Comparison of ENCODE assay signal across 11 cellular contexts in genomic region chr11:31804439-31805036, GRCh38. TPM values are rescaled to one million over a fixed set of nuclear protein-coding genes. Genes with fewer than 3 reads are reported as not detected.
DNase-seq lines count a peak whose midpoint lies in the region; ATAC-seq, FAIRE-seq and TF ChIP-seq lines count a peak whose summit lies in the region.
"Had no signal": no experiment of that assay in that cellular context is flagged by ENCODE, and none has a peak within 500 bp of the region (broad histone marks: within the 10 kb centered on the region; RNA-seq: fewer than 3 reads in every experiment).

No MANE protein-coding gene starts in this region.

- H3K4me2 ChIP-seq in keratinocyte (ENCODE audit: control insufficient read depth, extremely low read depth, insufficient read depth, low read depth, low read length) = peak overlapping the region; percentile 41

- H3K9me3 ChIP-seq in right atrium auricular region (no peaks in the 10 kb centered on the region), keratinocyte (ENCODE audit: control insufficient read depth, low read depth, low read length) (no peaks in the 10 kb centered on the region)
- H3K9me3 ChIP-seq in effector memory CD4-positive, alpha-beta T cell (ENCODE audit: control insufficient read depth, low read length) = no peaks in the 10 kb centered on the region
- H3K9me3 ChIP-seq: tibial nerve had no signal

- H3K36me3 Mint-ChIP-seq in activated T-cell treated with anti-CD3 and anti-CD28 coated beads, Interleukin-2, amount 50 U/mL, for 72 hours (ENCODE audit: insufficient read depth in 2 of 2) = peaks cover 8 to 11% of the 10 kb centered on the region in 2 donors

- H3K27ac Mint-ChIP-seq in activated T-cell treated with anti-CD3 and anti-CD28 coated beads, Interleukin-2, amount 50 U/mL, for 72 hours = peak overlapping the region; percentile 12

- intact Hi-C loops in left ventricle myocardium superior (cut with micrococcal nuclease) = no loop called here

- H3K27me3 Mint-ChIP-seq in activated T-cell treated with anti-CD3 and anti-CD28 coated beads, Interleukin-2, amount 50 U/mL, for 72 hours (ENCODE audit: low read depth) = peaks cover 87% of the 10 kb centered on the region

- H3K4me1 ChIP-seq in right atrium auricular region = peaks cover 0 to 28% of the 10 kb centered on the region in 2 donors
- H3K4me1 ChIP-seq in keratinocyte (ENCODE audit: control insufficient read depth, extremely low read depth, insufficient read depth, low read length) = no peaks in the 10 kb centered on the region
- H3K4me1 ChIP-seq in effector memory CD4-positive, alpha-beta T cell (ENCODE audit: control insufficient read depth, insufficient read depth, low read length, poor library complexity, severe bottlenecking) = peaks cover 27% of the 10 kb centered on the region

- peaks cover 3% of the 10 kb centered on the region for H4K20me1 ChIP-seq in keratinocyte (ENCODE audit: control insufficient read depth, extremely low read depth, insufficient read depth, low read length)

- H3K9ac ChIP-seq in keratinocyte (ENCODE audit: control insufficient read depth, extremely low read depth, insufficient read depth, low read length) = no peak overlapping the region

- peak; percentile 54 for DNase-seq in right atrium auricular region (ENCODE audit: low spot score)
- DNase-seq in left ventricle myocardium superior = no peak
- DNase-seq in activated T-cell treated with anti-CD3 and anti-CD28 coated beads, Interleukin-2, amount 50 U/mL, for 72 hours = peak in 1 of 2 donors; percentile 6
- DNase-seq in keratinocyte (ENCODE audit: low read depth, low spot score) = no peak
- no peak for DNase-seq in effector memory CD4-positive, alpha-beta T cell
- DNase-seq in SW 1271 (lab: John Stamatoyannopoulos, UW) = no peak
- DNase-seq: NCI-H524 treated with DMSO at 0.1 percent for 48 hours had no signal

- peaks cover 0 to 1% of the 10 kb centered on the region in 2 donors for H3K9me3 Mint-ChIP-seq in activated T-cell treated with anti-CD3 and anti-CD28 coated beads, Interleukin-2, amount 50 U/mL, for 72 hours

- peaks cover 61% of the 10 kb centered on the region for H3K4me1 Mint-ChIP-seq in activated T-cell treated with anti-CD3 and anti-CD28 coated beads, Interleukin-2, amount 50 U/mL, for 72 hours (ENCODE audit: low read depth)

- H3K4me3 ChIP-seq in right atrium auricular region (no peak overlapping the region), keratinocyte (ENCODE audit: control insufficient read depth in 2 of 3, extremely low read depth in 1 of 3, insufficient read depth in 2 of 3, low read depth in 1 of 3, low read length in 3 of 3) (peak overlapping the region in 1 of 3 experiments; percentile 41)
- no peak overlapping the region for H3K4me3 ChIP-seq in effector memory CD4-positive, alpha-beta T cell (ENCODE audit: insufficient read depth, low read depth, low read length, poor library complexity, severe bottlenecking)

- FAIRE-seq in keratinocyte (lab: Jason Lieb, UNC) = no peak
- FAIRE-seq: bronchial epithelial cell had no signal

- no peaks in the 10 kb centered on the region for H3K79me2 ChIP-seq in keratinocyte (ENCODE audit: control insufficient read depth, insufficient read depth, low read length)

- H3K36me3 ChIP-seq in right atrium auricular region = no peaks in the 10 kb centered on the region
- H3K36me3 ChIP-seq in keratinocyte (ENCODE audit: control insufficient read depth in 2 of 2, extremely low read depth in 1 of 2, insufficient read depth in 2 of 2, low read length in 2 of 2) = no peaks in the 10 kb centered on the region
- H3K36me3 ChIP-seq in effector memory CD4-positive, alpha-beta T cell (ENCODE audit: control insufficient read depth, insufficient read depth, low read length) = no peaks in the 10 kb centered on the region
- H3K36me3 ChIP-seq: tibial nerve had no signal

- TF ChIP-seq CTCF in right atrium auricular region (IDR thresholded peaks at IDR 0.05) (no peak), keratinocyte (optimal IDR thresholded peaks at IDR 0.05 in 1 of 3, IDR thresholded peaks at IDR 0.05 in 1 of 3, conservative IDR thresholded peaks at IDR 0.05 in 1 of 3; ENCODE audit: extremely low read depth in 1 of 3, insufficient read depth in 2 of 3, low read length in 3 of 3) (no peak)

- no peak overlapping the region for H3K27ac ChIP-seq in right atrium auricular region
- no peak overlapping the region for H3K27ac ChIP-seq in keratinocyte (ENCODE audit: control insufficient read depth, insufficient read depth, low read length)
- no peak overlapping the region for H3K27ac ChIP-seq in effector memory CD4-positive, alpha-beta T cell (ENCODE audit: insufficient read depth, low read length, poor library complexity, severe bottlenecking)
- H3K27ac ChIP-seq: tibial nerve had no signal

- H3K27me3 ChIP-seq in right atrium auricular region (peaks cover 84 to 92% of the 10 kb centered on the region in 2 donors), keratinocyte (ENCODE audit: control insufficient read depth, extremely low read depth, insufficient read depth, low read length) (peaks cover 97% of the 10 kb centered on the region)
- peaks cover 93% of the 10 kb centered on the region for H3K27me3 ChIP-seq in effector memory CD4-positive, alpha-beta T cell (replicated peaks; ENCODE audit: control insufficient read depth, insufficient read depth, low read length, poor library complexity, severe bottlenecking)

- no peak overlapping the region for H2AFZ ChIP-seq in keratinocyte (ENCODE audit: control insufficient read depth, low read length)

- no peaks in the 10 kb centered on the region for H3K9me1 ChIP-seq in keratinocyte (ENCODE audit: control insufficient read depth, extremely low read depth, insufficient read depth, low read length)

- peak overlapping the region; percentile 77 to 86 for H3K4me3 Mint-ChIP-seq in activated T-cell treated with anti-CD3 and anti-CD28 coated beads, Interleukin-2, amount 50 U/mL, for 72 hours

- dilution Hi-C loops in keratinocyte (cut with MboI; ENCODE audit: extremely low pct_ligation_motif_present, low sequenced_read_pairs) = no loop called here

- ATAC-seq in left ventricle myocardium superior (no peak), GM21360 (IDR thresholded peaks at IDR 0.05; ENCODE audit: unreplicated experiment) (no peak), HG03045 (IDR thresholded peaks at IDR 0.05; ENCODE audit: unreplicated experiment) (no peak)
- ATAC-seq in activated T-cell treated with anti-CD3 and anti-CD28 coated beads, Interleukin-2, amount 50 U/mL, for 72 hours (replicated peaks in 1 of 2) = peak in 1 of 2 donors; percentile 33

RNA-seq across cellular contexts. Expression of gene PAX6, which starts 6.6 kb away (rescaled TPM):
- not detected for total RNA-seq in right atrium auricular region
- not detected for total RNA-seq in left ventricle myocardium superior
- under 1 TPM; 0.46 to 0.76 TPM for total RNA-seq in activated T-cell treated with anti-CD3 and anti-CD28 coated beads, Interleukin-2, amount 50 U/mL, for 72 hours
- 0.12 to 0.15 TPM in 2 of 3 replicates, not detected in the other for polyA plus RNA-seq in keratinocyte
- not detected for polyA plus RNA-seq in keratinocyte (2011; ENCODE audit: low read depth)
- not detected in 2 replicates for polyA plus RNA-seq in keratinocyte (2011; cell fraction: cytosol; rRNA removed)
- polyA plus RNA-seq in keratinocyte (2011; cell fraction: nucleus; rRNA removed) = 0.15 and 0.23 TPM in 2 replicates
- polyA plus RNA-seq in keratinocyte (2012; ENCODE audit: low replicate concordance) = not detected in 2 replicates
- polyA minus RNA-seq in keratinocyte = not detected in 3 replicates
- not detected for polyA minus RNA-seq in keratinocyte (2011; cell fraction: cytosol; rRNA and poly(A)+ RNA removed)
- not detected in 2 replicates for polyA minus RNA-seq in keratinocyte (2011; cell fraction: nucleus; rRNA and poly(A)+ RNA removed)
- total RNA-seq: bronchial epithelial cell, tibial nerve had no signal
